Comparison of ENCODE assay signal across 20 cellular contexts in genomic region chr9:89447416-89447815, GRCh38. TPM values are rescaled to one million over a fixed set of nuclear protein-coding genes. Genes with fewer than 3 reads are reported as not detected.
DNase-seq lines count a peak whose midpoint lies in the region; ATAC-seq, FAIRE-seq and TF ChIP-seq lines count a peak whose summit lies in the region.
"Had no signal": no experiment of that assay in that cellular context is flagged by ENCODE, and none has a peak within 500 bp of the region (broad histone marks: within the 10 kb centered on the region; RNA-seq: fewer than 3 reads in every experiment).

No MANE protein-coding gene starts in this region.

- peaks cover 72% of the 10 kb centered on the region for H3K36me3 Mint-ChIP-seq in activated T-helper 2 cell treated with anti-CD3 and anti-CD28 coated beads, Interferon-gamma antibody, Interleukin-2, Interleukin-4, amounts not matched to agents 10 μg/mL and 5 μg/mL and 100 μg/mL, durations not matched to agents 14 hours and 24 hours and 36 hours (ENCODE audit: low read depth)
- H3K36me3 Mint-ChIP-seq in type B pancreatic cell = no peaks in the 10 kb centered on the region

- H3K27me3 Mint-ChIP-seq in activated T-helper 2 cell treated with anti-CD3 and anti-CD28 coated beads, Interferon-gamma antibody, Interleukin-2, Interleukin-4, amounts not matched to agents 10 μg/mL and 5 μg/mL and 100 μg/mL, durations not matched to agents 14 hours and 24 hours and 36 hours (ENCODE audit: low read depth) = no peaks in the 10 kb centered on the region
- H3K27me3 Mint-ChIP-seq in type B pancreatic cell = no peaks in the 10 kb centered on the region

- H3K9ac ChIP-seq in kidney (ENCODE audit: low read length in 2 of 2) = no peak overlapping the region
- H3K9ac ChIP-seq: GM23248 had no signal

- H3K27ac ChIP-seq in kidney (ENCODE audit: low read depth in 2 of 2, low read length in 2 of 2) (no peak overlapping the region), coronary artery (no peak overlapping the region)
- H3K27ac ChIP-seq: GM23248, right lobe of liver had no signal

- H3K4me3 Mint-ChIP-seq in activated T-helper 2 cell treated with anti-CD3 and anti-CD28 coated beads, Interferon-gamma antibody, Interleukin-2, Interleukin-4, amounts not matched to agents 10 μg/mL and 5 μg/mL and 100 μg/mL, durations not matched to agents 14 hours and 24 hours and 36 hours (ENCODE audit: low read depth) = no peak overlapping the region
- no peak overlapping the region for H3K4me3 Mint-ChIP-seq in type B pancreatic cell

- no peaks in the 10 kb centered on the region for H3K9me3 ChIP-seq in kidney (ENCODE audit: control insufficient read depth in 1 of 2, low read length in 2 of 2)
- H3K9me3 ChIP-seq: right lobe of liver had no signal

- H3K4me1 Mint-ChIP-seq in activated T-helper 2 cell treated with anti-CD3 and anti-CD28 coated beads, Interferon-gamma antibody, Interleukin-2, Interleukin-4, amounts not matched to agents 10 μg/mL and 5 μg/mL and 100 μg/mL, durations not matched to agents 14 hours and 24 hours and 36 hours (ENCODE audit: low read depth) = peaks cover 82% of the 10 kb centered on the region
- peaks cover 23% of the 10 kb centered on the region for H3K4me1 Mint-ChIP-seq in type B pancreatic cell (ENCODE audit: unreplicated experiment)

- peak; percentile 7 for DNase-seq in left ventricle myocardium superior
- DNase-seq in cardiac septum (ENCODE audit: low spot score) = no peak
- no peak for DNase-seq in activated T-helper 2 cell treated with anti-CD3 and anti-CD28 coated beads, Interferon-gamma antibody, Interleukin-2, Interleukin-4, amounts not matched to agents 10 μg/mL and 5 μg/mL and 100 μg/mL, durations not matched to agents 14 hours and 24 hours and 36 hours (ENCODE audit: low spot score)
- DNase-seq in kidney = peak; percentile 45
- no peak for DNase-seq in type B pancreatic cell (ENCODE audit: extremely low spot score, unreplicated experiment)
- DNase-seq in NCI-H1105 (lab: John Stamatoyannopoulos, UW) = no peak
- DNase-seq in coronary artery (ENCODE audit: low spot score) = no peak
- DNase-seq: activated CD4-positive, CD25-positive, alpha-beta regulatory T cell; amygdala; Calu3; foreskin fibroblast; GM23248; left cardiac atrium; midbrain; NCI-H2029; NCI-H510A treated with DMSO at 0.1 percent for 48 hours; nucleus accumbens; right lobe of liver; Right ventricle myocardium superior had no signal

- TF ChIP-seq CTCF in kidney (IDR thresholded peaks at IDR 0.05; ENCODE audit: borderline replicate concordance, extremely low read depth, insufficient read depth) (no peak), type B pancreatic cell (conservative IDR thresholded peaks at IDR 0.05) (no peak), coronary artery (IDR thresholded peaks at IDR 0.05) (no peak)

- intact Hi-C loops in left ventricle myocardium superior (cut with micrococcal nuclease) = no loop called here
- intact Hi-C loops in cardiac septum (cut with DNase I) = no loop called here
- intact Hi-C loops in activated T-helper 2 cell treated with anti-CD3 and anti-CD28 coated beads, Interferon-gamma antibody, Interleukin-2, Interleukin-4, amounts not matched to agents 10 μg/mL and 5 μg/mL and 100 μg/mL, durations not matched to agents 14 hours and 24 hours and 36 hours (cut with micrococcal nuclease) = no loop called here
- intact Hi-C loops in kidney (cut with DNase I) = no loop called here

- no peaks in the 10 kb centered on the region for H3K9me3 Mint-ChIP-seq in activated T-helper 2 cell treated with anti-CD3 and anti-CD28 coated beads, Interferon-gamma antibody, Interleukin-2, Interleukin-4, amounts not matched to agents 10 μg/mL and 5 μg/mL and 100 μg/mL, durations not matched to agents 14 hours and 24 hours and 36 hours
- H3K9me3 Mint-ChIP-seq in type B pancreatic cell = no peaks in the 10 kb centered on the region

- H3K4me1 ChIP-seq in kidney (ENCODE audit: control insufficient read depth in 1 of 2, insufficient read depth in 1 of 2, low read depth in 1 of 2, low read length in 2 of 2) = peaks cover 3 to 13% of the 10 kb centered on the region in 2 donors
- H3K4me1 ChIP-seq: right lobe of liver had no signal

- peak overlapping the region; percentile 70 for H3K27ac Mint-ChIP-seq in activated T-helper 2 cell treated with anti-CD3 and anti-CD28 coated beads, Interferon-gamma antibody, Interleukin-2, Interleukin-4, amounts not matched to agents 10 μg/mL and 5 μg/mL and 100 μg/mL, durations not matched to agents 14 hours and 24 hours and 36 hours
- peak overlapping the region; percentile 23 for H3K27ac Mint-ChIP-seq in type B pancreatic cell

- H3K4me3 ChIP-seq in kidney (ENCODE audit: low read length in 2 of 2) (no peak overlapping the region), coronary artery (no peak overlapping the region)
- H3K4me3 ChIP-seq: GM23248, right lobe of liver had no signal

- no peak for ATAC-seq in left ventricle myocardium superior
- no peak for ATAC-seq in HG02870 (IDR thresholded peaks at IDR 0.05; ENCODE audit: unreplicated experiment)
- ATAC-seq: left cardiac atrium, right lobe of liver had no signal

- no peak for FAIRE-seq in kidney (lab: Jason Lieb, UNC)

- no peaks in the 10 kb centered on the region for H3K36me3 ChIP-seq in kidney (ENCODE audit: control insufficient read depth in 1 of 2, insufficient read depth in 2 of 2, low read length in 2 of 2)
- H3K36me3 ChIP-seq: right lobe of liver had no signal

RNA-seq across cellular contexts. Expression of gene SEMA4D, which starts 50.5 kb away (rescaled TPM):
- total RNA-seq in left ventricle myocardium superior (24.7 TPM), cardiac septum (21.4 TPM), kidney (147 TPM), type B pancreatic cell (ENCODE audit: low replicate concordance) (32.3 and 43.6 TPM in 2 replicates)
- total RNA-seq in activated T-helper 2 cell treated with anti-CD3 and anti-CD28 coated beads, Interferon-gamma antibody, Interleukin-2, Interleukin-4, amounts not matched to agents 10 μg/mL and 5 μg/mL and 100 μg/mL, durations not matched to agents 14 hours and 24 hours and 36 hours = 317 and 330 TPM in 2 replicates
- 18.9 TPM for polyA plus RNA-seq in kidney (ENCODE audit: insufficient read depth, low read depth, low replicate concordance)

Comparison
In these comparisons a context has a peak if more than half of its experiments do, and no peak if none do; other contexts are left out.
1. DNase-seq: peak in left ventricle myocardium superior (single experiment) and kidney (single experiment); none in cardiac septum (single experiment), activated T-helper 2 cell treated with anti-CD3 and anti-CD28 coated beads, Interferon-gamma antibody, Interleukin-2, Interleukin-4, amounts not matched to agents 10 μg/mL and 5 μg/mL and 100 μg/mL, durations not matched to agents 14 hours and 24 hours and 36 hours (single experiment), type B pancreatic cell (single experiment), NCI-H1105 (single experiment) and coronary artery (single experiment).